Comparison of ENCODE assay signal across 2 cellular contexts in genomic region chrX:118627084-118627758, GRCh38.
TF ChIP-seq lines count a peak whose summit lies in the region.

No MANE protein-coding gene starts in this region.

TF ChIP-seq in SK-N-SH, 30 proteins besides CTCF, POLR2A, EP300 and RAD21 (continued from another document):
- TF ChIP-seq, protein P1, sequence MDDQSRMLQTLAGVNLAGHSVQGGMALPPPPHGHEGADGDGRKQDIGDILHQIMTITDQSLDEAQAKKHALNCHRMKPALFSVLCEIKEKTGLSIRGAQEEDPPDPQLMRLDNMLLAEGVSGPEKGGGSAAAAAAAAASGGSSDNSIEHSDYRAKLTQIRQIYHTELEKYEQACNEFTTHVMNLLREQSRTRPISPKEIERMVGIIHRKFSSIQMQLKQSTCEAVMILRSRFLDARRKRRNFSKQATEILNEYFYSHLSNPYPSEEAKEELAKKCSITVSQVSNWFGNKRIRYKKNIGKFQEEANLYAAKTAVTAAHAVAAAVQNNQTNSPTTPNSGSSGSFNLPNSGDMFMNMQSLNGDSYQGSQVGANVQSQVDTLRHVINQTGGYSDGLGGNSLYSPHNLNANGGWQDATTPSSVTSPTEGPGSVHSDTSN (IDR thresholded peaks at IDR 0.05): no peak
- no peak for TF ChIP-seq TCF12 (IDR thresholded peaks at IDR 0.05)
- no peak for TF ChIP-seq NFIC (IDR thresholded peaks at IDR 0.05; ENCODE audit: borderline replicate concordance)
- TF ChIP-seq FOSL2 (IDR thresholded peaks at IDR 0.05; ENCODE audit: borderline replicate concordance, low read depth): no peak
- TF ChIP-seq, protein P2, sequence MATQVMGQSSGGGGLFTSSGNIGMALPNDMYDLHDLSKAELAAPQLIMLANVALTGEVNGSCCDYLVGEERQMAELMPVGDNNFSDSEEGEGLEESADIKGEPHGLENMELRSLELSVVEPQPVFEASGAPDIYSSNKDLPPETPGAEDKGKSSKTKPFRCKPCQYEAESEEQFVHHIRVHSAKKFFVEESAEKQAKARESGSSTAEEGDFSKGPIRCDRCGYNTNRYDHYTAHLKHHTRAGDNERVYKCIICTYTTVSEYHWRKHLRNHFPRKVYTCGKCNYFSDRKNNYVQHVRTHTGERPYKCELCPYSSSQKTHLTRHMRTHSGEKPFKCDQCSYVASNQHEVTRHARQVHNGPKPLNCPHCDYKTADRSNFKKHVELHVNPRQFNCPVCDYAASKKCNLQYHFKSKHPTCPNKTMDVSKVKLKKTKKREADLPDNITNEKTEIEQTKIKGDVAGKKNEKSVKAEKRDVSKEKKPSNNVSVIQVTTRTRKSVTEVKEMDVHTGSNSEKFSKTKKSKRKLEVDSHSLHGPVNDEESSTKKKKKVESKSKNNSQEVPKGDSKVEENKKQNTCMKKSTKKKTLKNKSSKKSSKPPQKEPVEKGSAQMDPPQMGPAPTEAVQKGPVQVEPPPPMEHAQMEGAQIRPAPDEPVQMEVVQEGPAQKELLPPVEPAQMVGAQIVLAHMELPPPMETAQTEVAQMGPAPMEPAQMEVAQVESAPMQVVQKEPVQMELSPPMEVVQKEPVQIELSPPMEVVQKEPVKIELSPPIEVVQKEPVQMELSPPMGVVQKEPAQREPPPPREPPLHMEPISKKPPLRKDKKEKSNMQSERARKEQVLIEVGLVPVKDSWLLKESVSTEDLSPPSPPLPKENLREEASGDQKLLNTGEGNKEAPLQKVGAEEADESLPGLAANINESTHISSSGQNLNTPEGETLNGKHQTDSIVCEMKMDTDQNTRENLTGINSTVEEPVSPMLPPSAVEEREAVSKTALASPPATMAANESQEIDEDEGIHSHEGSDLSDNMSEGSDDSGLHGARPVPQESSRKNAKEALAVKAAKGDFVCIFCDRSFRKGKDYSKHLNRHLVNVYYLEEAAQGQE (IDR thresholded peaks at IDR 0.05; ENCODE audit: low read depth, low read length): no peak
- TF ChIP-seq ELF1 (IDR thresholded peaks at IDR 0.05): no peak
- no peak for TF ChIP-seq EZH2phosphoT487 (IDR thresholded peaks at IDR 0.05; ENCODE audit: borderline replicate concordance, low read depth)
- no peak for TF ChIP-seq RFX5 (IDR thresholded peaks at IDR 0.05; ENCODE audit: low read length)
- TF ChIP-seq, protein P3, sequence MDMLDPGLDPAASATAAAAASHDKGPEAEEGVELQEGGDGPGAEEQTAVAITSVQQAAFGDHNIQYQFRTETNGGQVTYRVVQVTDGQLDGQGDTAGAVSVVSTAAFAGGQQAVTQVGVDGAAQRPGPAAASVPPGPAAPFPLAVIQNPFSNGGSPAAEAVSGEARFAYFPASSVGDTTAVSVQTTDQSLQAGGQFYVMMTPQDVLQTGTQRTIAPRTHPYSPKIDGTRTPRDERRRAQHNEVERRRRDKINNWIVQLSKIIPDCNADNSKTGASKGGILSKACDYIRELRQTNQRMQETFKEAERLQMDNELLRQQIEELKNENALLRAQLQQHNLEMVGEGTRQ (IDR thresholded peaks at IDR 0.05; ENCODE audit: borderline replicate concordance, low read depth, low read length): no peak
- no peak for TF ChIP-seq ZBTB33 (IDR thresholded peaks at IDR 0.05; ENCODE audit: borderline replicate concordance, low read depth)
- no peak for TF ChIP-seq RXRA (IDR thresholded peaks at IDR 0.05; ENCODE audit: borderline replicate concordance, low read depth)

TF ChIP-seq in HepG2, 621 proteins besides CTCF, POLR2A, EP300 and RAD21 (continued from another document):
- TF ChIP-seq, protein P4, sequence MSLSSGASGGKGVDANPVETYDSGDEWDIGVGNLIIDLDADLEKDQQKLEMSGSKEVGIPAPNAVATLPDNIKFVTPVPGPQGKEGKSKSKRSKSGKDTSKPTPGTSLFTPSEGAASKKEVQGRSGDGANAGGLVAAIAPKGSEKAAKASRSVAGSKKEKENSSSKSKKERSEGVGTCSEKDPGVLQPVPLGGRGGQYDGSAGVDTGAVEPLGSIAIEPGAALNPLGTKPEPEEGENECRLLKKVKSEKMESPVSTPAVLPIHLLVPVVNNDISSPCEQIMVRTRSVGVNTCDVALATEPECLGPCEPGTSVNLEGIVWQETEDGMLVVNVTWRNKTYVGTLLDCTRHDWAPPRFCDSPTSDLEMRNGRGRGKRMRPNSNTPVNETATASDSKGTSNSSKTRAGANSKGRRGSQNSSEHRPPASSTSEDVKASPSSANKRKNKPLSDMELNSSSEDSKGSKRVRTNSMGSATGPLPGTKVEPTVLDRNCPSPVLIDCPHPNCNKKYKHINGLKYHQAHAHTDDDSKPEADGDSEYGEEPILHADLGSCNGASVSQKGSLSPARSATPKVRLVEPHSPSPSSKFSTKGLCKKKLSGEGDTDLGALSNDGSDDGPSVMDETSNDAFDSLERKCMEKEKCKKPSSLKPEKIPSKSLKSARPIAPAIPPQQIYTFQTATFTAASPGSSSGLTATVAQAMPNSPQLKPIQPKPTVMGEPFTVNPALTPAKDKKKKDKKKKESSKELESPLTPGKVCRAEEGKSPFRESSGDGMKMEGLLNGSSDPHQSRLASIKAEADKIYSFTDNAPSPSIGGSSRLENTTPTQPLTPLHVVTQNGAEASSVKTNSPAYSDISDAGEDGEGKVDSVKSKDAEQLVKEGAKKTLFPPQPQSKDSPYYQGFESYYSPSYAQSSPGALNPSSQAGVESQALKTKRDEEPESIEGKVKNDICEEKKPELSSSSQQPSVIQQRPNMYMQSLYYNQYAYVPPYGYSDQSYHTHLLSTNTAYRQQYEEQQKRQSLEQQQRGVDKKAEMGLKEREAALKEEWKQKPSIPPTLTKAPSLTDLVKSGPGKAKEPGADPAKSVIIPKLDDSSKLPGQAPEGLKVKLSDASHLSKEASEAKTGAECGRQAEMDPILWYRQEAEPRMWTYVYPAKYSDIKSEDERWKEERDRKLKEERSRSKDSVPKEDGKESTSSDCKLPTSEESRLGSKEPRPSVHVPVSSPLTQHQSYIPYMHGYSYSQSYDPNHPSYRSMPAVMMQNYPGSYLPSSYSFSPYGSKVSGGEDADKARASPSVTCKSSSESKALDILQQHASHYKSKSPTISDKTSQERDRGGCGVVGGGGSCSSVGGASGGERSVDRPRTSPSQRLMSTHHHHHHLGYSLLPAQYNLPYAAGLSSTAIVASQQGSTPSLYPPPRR (CRISPR knock-in tag; IDR thresholded peaks at IDR 0.05; ENCODE audit: borderline replicate concordance): no peak
- TF ChIP-seq MATR3 (CRISPR knock-in tag; IDR thresholded peaks at IDR 0.05): no peak
